Comparison of ENCODE assay signal across 31 cellular contexts in genomic region chr9:100730126-100730525, GRCh38.
"Had no signal": no experiment of that assay in that cellular context is flagged by ENCODE, and none has a peak within 500 bp of the region (broad histone marks: within the 10 kb centered on the region; RNA-seq: fewer than 3 reads in every experiment).

No MANE protein-coding gene starts in this region.

- H3K27me3 ChIP-seq: colonic mucosa, gastroesophageal sphincter, heart right ventricle, left lung, neutrophil, pancreas, right lobe of liver, suprapubic skin, transverse colon, upper lobe of right lung, vagina had no signal

- DNase-seq: colonic mucosa; effector CD8-positive, alpha-beta T cell; endodermal cell; foreskin fibroblast; glutamatergic neuron; heart right ventricle; hippocampal formation; left cardiac atrium; left lung; mesendoderm; midbrain; naive thymus-derived CD4-positive, alpha-beta T cell; nephron progenitor cell; pancreas; right lobe of liver; small intestine; stimulated activated CD4-positive, alpha-beta T cell treated with anti-CD3 and anti-CD28 coated beads, Interleukin-15, amount 100 ng/mL, for 24 hours; stimulated activated CD4-positive, alpha-beta T cell treated with anti-CD3 and anti-CD28 coated beads, Interleukin-4, amount 100 ng/mL, for 1 hour; stimulated activated CD8-positive, alpha-beta memory T cell treated with anti-CD3 and anti-CD28 coated beads, Interleukin-4, amount 100 ng/mL, for 48 hours; stimulated activated naive CD4-positive, alpha-beta T cell; stimulated activated naive CD8-positive, alpha-beta T cell treated with anti-CD3 and anti-CD28 coated beads, Interleukin-15, amount 100 ng/mL, for 72 hours; transverse colon; upper lobe of right lung had no signal

- H3K27me3 Mint-ChIP-seq: dendritic cell treated with granulocyte-macrophage colony-stimulating factor and Interleukin-4, amounts not matched to agents 40 ng/mL and 50 ng/mL, for 4 days; progenitor cell of endocrine pancreas; stimulated activated naive CD8-positive, alpha-beta T cell treated with anti-CD3 and anti-CD28 coated beads, Interleukin-15, amount 100 ng/mL, for 72 hours had no signal

- H3K4me3 Mint-ChIP-seq: dendritic cell treated with granulocyte-macrophage colony-stimulating factor and Interleukin-4, amounts not matched to agents 40 ng/mL and 50 ng/mL, for 4 days; endodermal cell; naive thymus-derived CD4-positive, alpha-beta T cell; nephron progenitor cell; stimulated activated naive CD8-positive, alpha-beta T cell treated with anti-CD3 and anti-CD28 coated beads, Interleukin-15, amount 100 ng/mL, for 72 hours had no signal

- H3K4me1 ChIP-seq: colonic mucosa, gastroesophageal sphincter, heart right ventricle, left lung, pancreas, right lobe of liver, suprapubic skin, transverse colon, upper lobe of right lung, vagina had no signal

- ATAC-seq: esophagus mucosa; gastroesophageal sphincter; heart right ventricle; left cardiac atrium; left lung; naive thymus-derived CD4-positive, alpha-beta T cell; pancreas; right lobe of liver; stimulated activated naive CD8-positive, alpha-beta T cell treated with anti-CD3 and anti-CD28 coated beads, Interleukin-15, amount 100 ng/mL, for 72 hours; upper lobe of right lung had no signal

- H3K4me3 ChIP-seq: colonic mucosa, gastroesophageal sphincter, heart right ventricle, left lung, pancreas, right lobe of liver, suprapubic skin, transverse colon, upper lobe of right lung, vagina had no signal

- H3K27ac Mint-ChIP-seq: dendritic cell treated with granulocyte-macrophage colony-stimulating factor and Interleukin-4, amounts not matched to agents 40 ng/mL and 50 ng/mL, for 4 days; endodermal cell; naive thymus-derived CD4-positive, alpha-beta T cell; nephron progenitor cell; progenitor cell of endocrine pancreas; stimulated activated naive CD8-positive, alpha-beta T cell treated with anti-CD3 and anti-CD28 coated beads, Interleukin-15, amount 100 ng/mL, for 72 hours had no signal

- H3K36me3 ChIP-seq: colonic mucosa, gastroesophageal sphincter, heart right ventricle, left lung, neutrophil, pancreas, right lobe of liver, suprapubic skin, transverse colon, upper lobe of right lung, vagina had no signal

- H3K36me3 Mint-ChIP-seq: naive thymus-derived CD4-positive, alpha-beta T cell had no signal

- FAIRE-seq: islet of Langerhans, pancreas, small intestine had no signal

- H3K9me3 Mint-ChIP-seq: dendritic cell treated with granulocyte-macrophage colony-stimulating factor and Interleukin-4, amounts not matched to agents 40 ng/mL and 50 ng/mL, for 4 days had no signal

- H3K4me1 Mint-ChIP-seq: endodermal cell; naive thymus-derived CD4-positive, alpha-beta T cell; stimulated activated naive CD8-positive, alpha-beta T cell treated with anti-CD3 and anti-CD28 coated beads, Interleukin-15, amount 100 ng/mL, for 72 hours had no signal

- H3K9me3 ChIP-seq: colonic mucosa, gastroesophageal sphincter, heart right ventricle, left lung, neutrophil, pancreas, right lobe of liver, suprapubic skin, transverse colon, upper lobe of right lung, vagina had no signal
